In genomic region chr3:169666079-169666436, GRCh38 we compare ENCODE assay signal across 23 cellular contexts. TPM values are rescaled to one million over a fixed set of nuclear protein-coding genes. Genes with fewer than 3 reads are reported as not detected.
DNase-seq lines count a peak whose midpoint lies in the region; ATAC-seq, FAIRE-seq and TF ChIP-seq lines count a peak whose summit lies in the region.
"Had no signal": no experiment of that assay in that cellular context is flagged by ENCODE, and none has a peak within 500 bp of the region (broad histone marks: within the 10 kb centered on the region; RNA-seq: fewer than 3 reads in every experiment).

No MANE protein-coding gene starts in this region.

- TF ChIP-seq CTCF in H1 (IDR thresholded peaks at IDR 0.05; ENCODE audit: control extremely low read depth in 1 of 3, insufficient read depth in 1 of 3, low read depth in 1 of 3, low read length in 3 of 3): no peak
- no peak for TF ChIP-seq CTCF in D721Med (IDR thresholded peaks at IDR 0.05; ENCODE audit: insufficient read depth, missing control alignments)

- no peak for ATAC-seq in activated CD4-positive, CD25-positive, alpha-beta regulatory T cell treated with anti-CD3 and anti-CD28 coated beads, Interleukin-2, amount 50 U/mL, for 24 hours
- no peak for ATAC-seq in HG02840 (IDR thresholded peaks at IDR 0.05; ENCODE audit: low FRiP score, unreplicated experiment)
- ATAC-seq: activated T-cell treated with anti-CD3 and anti-CD28 coated beads, Interleukin-2, amount 50 U/mL, for 72 hours; esophagus mucosa; naive thymus-derived CD8-positive, alpha-beta T cell had no signal

- H2BK5ac ChIP-seq in H1 (ENCODE audit: low read depth, low read length): no peak overlapping the region

- H2BK15ac ChIP-seq in H1 (ENCODE audit: low read length): no peak overlapping the region

- no peak overlapping the region for H3K56ac ChIP-seq in H1 (replicated peaks; ENCODE audit: insufficient read length, low read depth, low read length)

- H4K8ac ChIP-seq in H1 (ENCODE audit: extremely low read depth, insufficient read depth, low read length): no peak overlapping the region

- peaks cover 18% of the 10 kb centered on the region; the same call in 1 of the 2 replicates for H3K23me2 ChIP-seq in H1 (ENCODE audit: low read depth, low read length)

- H3K9me3 ChIP-seq in H1 (ENCODE audit: insufficient read depth in 2 of 2, low read depth in 1 of 2, low read length in 1 of 2): no peaks in the 10 kb centered on the region

- H3K4me2 ChIP-seq in H1 (ENCODE audit: insufficient read depth in 1 of 2, low read depth in 2 of 2, low read length in 2 of 2): peak overlapping the region; percentile 68 to 100
- H3K4me2 ChIP-seq: BLaER1 treated with 17β-estradiol and CSF1 and Interleukin-3, amounts not matched to agents 10 nM and 100 nM had no signal

- H4K20me1 ChIP-seq in H1 (replicated peaks in 1 of 2; ENCODE audit: control insufficient read depth in 1 of 2, insufficient read depth in 2 of 2, low read length in 2 of 2): peaks cover 0 to 4% of the 10 kb centered on the region in 2 experiments

- H3K4me3 ChIP-seq in H7 (ENCODE audit: insufficient read depth, low read depth, low read length) (peak overlapping the region; percentile 9), H1 (ENCODE audit: extremely low read depth in 1 of 4, insufficient read depth in 2 of 4, low read depth in 3 of 4, low read length in 4 of 4) (peak overlapping the region; percentile 9 to 69 (median 21); a peak in 5 of 8 replicates)
- H3K4me3 ChIP-seq: BLaER1 treated with 17β-estradiol and CSF1 and Interleukin-3, amounts not matched to agents 10 nM and 100 nM had no signal

- TF ChIP-seq EP300 in H1 (IDR thresholded peaks at IDR 0.05; ENCODE audit: borderline replicate concordance in 1 of 2, low read depth in 2 of 2, low read length in 2 of 2): no peak

- H3K79me1 ChIP-seq in H1 (ENCODE audit: low read depth, low read length): no peaks in the 10 kb centered on the region

- H4K5ac ChIP-seq in H1 (ENCODE audit: insufficient read length, low read depth, low read length): no peak overlapping the region

- no peaks in the 10 kb centered on the region for H3K79me2 ChIP-seq in H1 (ENCODE audit: control insufficient read depth in 1 of 2, insufficient read depth in 2 of 2, low read length in 2 of 2)

- FAIRE-seq in H1 (lab: Jason Lieb, UNC) (no peak), D721Med (lab: Jason Lieb, UNC) (no peak)

- H3K4ac ChIP-seq in H1 (replicated peaks; ENCODE audit: insufficient read length, low read depth, low read length): no peak overlapping the region

- no peaks in the 10 kb centered on the region for H3K36me3 ChIP-seq in H7 (replicated peaks; ENCODE audit: control insufficient read depth, insufficient read depth, low read length)
- H3K36me3 ChIP-seq in H1 (ENCODE audit: control insufficient read depth in 2 of 4, insufficient read depth in 4 of 4, low read length in 3 of 4): no peaks in the 10 kb centered on the region
- H3K36me3 ChIP-seq: BLaER1 treated with 17β-estradiol and CSF1 and Interleukin-3, amounts not matched to agents 10 nM and 100 nM had no signal

- TF ChIP-seq POLR2A in H1 (IDR thresholded peaks at IDR 0.05; ENCODE audit: control extremely low read depth in 1 of 2, low read depth in 2 of 2, low read length in 2 of 2): no peak

- TF ChIP-seq RAD21 in H1 (IDR thresholded peaks at IDR 0.05 in 1 of 2, conservative IDR thresholded peaks at IDR 0.05 in 1 of 2; ENCODE audit: low read depth in 2 of 2, low read length in 2 of 2): no peak

- 4% methylated on average over 15 of the region's 15 CpGs; no CpG with 5 or more reads in 1 of the 2 experiments for WGBS in H1 (ENCODE audit: extremely low coverage in 1 of 2, insufficient coverage in 1 of 2, insufficient read length in 1 of 2, insufficient replicate concordance in 2 of 2, low coverage in 1 of 2, low lambda C conversion rate in 2 of 2, missing lambda C conversion rate in 1 of 2), 2 experiments

- H3K27ac ChIP-seq in H1 (ENCODE audit: low read depth, low read length): no peak overlapping the region
- H3K27ac ChIP-seq: BLaER1 treated with 17β-estradiol and CSF1 and Interleukin-3, amounts not matched to agents 10 nM and 100 nM had no signal

- H2AFZ ChIP-seq in H1 (ENCODE audit: low read length): no peak overlapping the region

- H3K27me3 ChIP-seq in H7 (ENCODE audit: control insufficient read depth, insufficient read depth, low read length): peaks cover 58% of the 10 kb centered on the region
- peaks cover 40 to 71% (median 63%) of the 10 kb centered on the region in 4 experiments for H3K27me3 ChIP-seq in H1 (replicated peaks in 1 of 4; ENCODE audit: control insufficient read depth in 3 of 4, extremely low read depth in 1 of 4, insufficient read depth in 3 of 4, low read length in 3 of 4)

- DNase-seq in H7 (peak; percentile 58), H1 (ENCODE audit: low read depth in 1 of 2, low spot score in 2 of 2) (no peak), left kidney (ENCODE audit: low read depth, low spot score) (peak; percentile 48), renal cortical epithelial cell (ENCODE audit: low read depth) (peak; percentile 2), D721Med (ENCODE audit: insufficient read length, low spot score) (no peak), mesenteric fat pad (ENCODE audit: low spot score) (no peak)
- DNase-seq: activated CD4-positive, alpha-beta T cell treated with anti-CD3 and anti-CD28 coated beads for 4 hours; activated naive CD4-positive, alpha-beta T cell treated with anti-CD3 and anti-CD28 coated beads for 36 hours; activated T-cell treated with anti-CD3 and anti-CD28 coated beads, Interleukin-2, amount 50 U/mL, for 72 hours; foreskin melanocyte; KG1; kidney glomerular epithelial cell; mesendoderm; naive thymus-derived CD8-positive, alpha-beta T cell; NCI-H187; NCI-H345; OCI-M1; SW 1271 had no signal

- H3K9ac ChIP-seq in H1 (replicated peaks in 1 of 4; ENCODE audit: extremely low read depth in 1 of 4, low read depth in 3 of 4, low read length in 3 of 4): no peak overlapping the region
- H3K9ac ChIP-seq: BLaER1 treated with 17β-estradiol and CSF1 and Interleukin-3, amounts not matched to agents 10 nM and 100 nM had no signal

- no peak overlapping the region for H2BK120ac ChIP-seq in H1 (replicated peaks; ENCODE audit: low read depth, low read length)

- H3K18ac ChIP-seq in H1 (ENCODE audit: extremely low read depth, low read length): no peak overlapping the region

- H2AK5ac ChIP-seq in H1 (ENCODE audit: low read depth, low read length): no peak overlapping the region

- H3K4me1 ChIP-seq in H1 (replicated peaks in 1 of 4; ENCODE audit: control insufficient read depth in 3 of 4, insufficient read depth in 4 of 4, low read length in 3 of 4): peaks cover 14 to 34% (median 23%) of the 10 kb centered on the region in 4 experiments

- no peak overlapping the region for H2BK20ac ChIP-seq in H1 (ENCODE audit: low read length)

- H3K14ac ChIP-seq in H1 (ENCODE audit: insufficient read length): no peak overlapping the region

- no peak overlapping the region for H2BK12ac ChIP-seq in H1 (ENCODE audit: low read depth, low read length)

- POLR2A ChIA-PET in H1 (lab: Charles Lee; ENCODE audit: partially characterized antibody): no interaction called here

- CTCF ChIA-PET in H1 (lab: Charles Lee; ENCODE audit: partially characterized antibody): interaction anchor here (0.6 to 5.2 kb wide), 7 partner anchors 62 to 1453 kb away, joined by 3 to 69 read pairs (median 3); no protein-coding TSS in a partner anchor

- H3K23ac ChIP-seq in H1 (ENCODE audit: insufficient read length): no peak overlapping the region

- H4K91ac ChIP-seq in H1 (replicated peaks; ENCODE audit: insufficient read length, low read length): no peak overlapping the region

TF ChIP-seq in H1, 55 proteins besides CTCF, POLR2A, EP300 and RAD21:
- TF ChIP-seq CHD1 (IDR thresholded peaks at IDR 0.05; ENCODE audit: low read depth, low read length) (no peak), RBBP5 (IDR thresholded peaks at IDR 0.05; ENCODE audit: borderline replicate concordance, low read depth, low read length) (no peak), SP1 (IDR thresholded peaks at IDR 0.05; ENCODE audit: low read depth, low read length) (no peak), RNF2 (IDR thresholded peaks at IDR 0.05; ENCODE audit: borderline replicate concordance, low read depth, low read length, missing control alignments, poor library complexity, severe bottlenecking) (no peak), CBX5 (IDR thresholded peaks at IDR 0.05; ENCODE audit: low read depth, low read length) (no peak)
TF ChIP-seq in H1: peak in this region for 0.

RNA-seq across cellular contexts. Expression of gene MECOM, which starts 2.5 kb away (rescaled TPM):
- total RNA-seq in H7 (2014; rRNA removed; shearing (Covaris generic)): 17.7 and 22.9 TPM in 2 replicates
- 0.69 and 0.78 TPM in 2 replicates for total RNA-seq in H1 (2021; fragmentation: NEBNext Ultra II Directional; extraction: Animal tissue kit (Norgen Biotek cat#: 25700))
- polyA plus RNA-seq in H1 (2011; rRNA removed): 0.03 and 0.11 TPM in 2 replicates
- 0.26 TPM for polyA plus RNA-seq in H1 (2011; cell fraction: cytosol; rRNA removed)
- polyA plus RNA-seq in H1 (2011; cell fraction: nucleus; rRNA removed): 0.21 TPM
- 0.09 to 1.1 TPM (median 0.18 TPM) in 4 replicates for polyA plus RNA-seq in H1 (2012, experiment 1 of 2)
- not detected for polyA plus RNA-seq in H1 (2012, experiment 2 of 2)
- 0.18 TPM for polyA plus RNA-seq in H1 (2013, experiment 1 of 2)
- 0.11 TPM for polyA plus RNA-seq in H1 (2013, experiment 2 of 2)
- polyA minus RNA-seq in H1 (2011; rRNA and poly(A)+ RNA removed): 0.07 and 1.1 TPM in 2 replicates
- not detected for polyA minus RNA-seq in H1 (2011; cell fraction: cytosol; rRNA and poly(A)+ RNA removed)
- 0.30 TPM for polyA minus RNA-seq in H1 (2011; cell fraction: nucleus; rRNA and poly(A)+ RNA removed)
- total RNA-seq in renal cortical epithelial cell (23.1 and 142 TPM in 2 replicates), mesenteric fat pad (21.7 TPM)
- total RNA-seq: activated CD8-positive, alpha-beta memory T cell treated with anti-CD3 and anti-CD28 coated beads for 36 hours; activated naive CD4-positive, alpha-beta T cell treated with anti-CD3 and anti-CD28 coated beads for 36 hours; activated T-cell treated with anti-CD3 and anti-CD28 coated beads, Interleukin-2, amount 50 U/mL, for 72 hours; naive thymus-derived CD8-positive, alpha-beta T cell had no signal
- polyA plus RNA-seq: naive thymus-derived CD8-positive, alpha-beta T cell had no signal

Comparison
In these comparisons a context has a peak if more than half of its experiments do, and no peak if none do; other contexts are left out.
1. DNase-seq: peak in H7 (single experiment), left kidney (single experiment) and renal cortical epithelial cell (single experiment); none in H1 (0 of 2), D721Med (single experiment) and mesenteric fat pad (single experiment).
2. RNA of gene MECOM, which starts 2.5 kb away (total RNA-seq): 23.1 to 142 TPM in renal cortical epithelial cell, 21.7 TPM in mesenteric fat pad (single experiment) and 17.7 to 22.9 TPM in H7; 0.69 to 0.78 TPM in H1; every median in the first group is over 10 times any median in the second.